ENCODE assay signal across 8 cellular contexts in the genomic region with DNA sequence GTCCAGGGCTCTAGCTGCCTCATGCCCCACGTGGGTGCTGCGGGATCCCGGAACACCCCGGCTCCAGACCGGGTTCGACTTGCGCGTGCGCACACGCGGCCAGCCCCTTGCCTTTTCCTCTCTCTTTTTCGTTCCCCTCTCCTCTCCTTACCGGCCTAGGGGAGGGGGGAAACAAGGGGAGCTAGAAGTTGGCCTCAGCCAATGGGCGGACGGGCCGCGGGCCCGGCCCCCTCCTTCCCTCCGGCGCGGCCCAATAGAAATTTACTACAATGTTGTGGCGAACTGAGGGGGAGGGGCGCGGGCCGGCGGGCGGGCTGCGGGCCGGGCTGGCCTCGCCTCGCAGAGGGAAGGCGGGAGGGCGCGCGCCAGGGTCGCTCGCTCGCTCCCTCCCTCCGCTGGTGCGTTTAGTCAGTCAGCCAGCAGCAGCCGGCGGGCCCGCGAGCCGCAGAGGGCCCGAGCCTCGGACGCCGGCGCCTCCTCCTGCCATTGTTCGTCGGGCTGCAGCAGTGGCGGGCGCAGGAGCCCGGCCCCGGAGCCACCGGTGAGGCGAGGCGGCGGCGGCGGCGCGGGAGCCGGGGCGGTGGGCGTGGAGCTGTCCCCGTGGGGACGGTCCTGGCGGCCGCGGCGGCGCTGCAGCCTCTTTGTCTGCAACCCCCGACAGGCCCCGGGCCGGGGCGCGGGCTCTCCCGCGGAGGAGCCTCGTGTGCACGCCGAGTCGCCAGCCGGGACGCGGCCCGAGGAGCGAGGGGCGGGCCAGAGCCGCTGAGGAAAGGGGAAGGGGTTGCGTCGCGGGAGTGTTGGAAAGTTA. TPM values are rescaled to one million over a fixed set of nuclear protein-coding genes. Genes with fewer than 3 reads are reported as not detected.
A peak's percentile ranks its signal among the peaks of the same experiment; 100 is the strongest.
DNase-seq lines count a peak whose midpoint lies in the region; ATAC-seq and TF ChIP-seq lines count a peak whose summit lies in the region.

A gene (plus strand): TSS at position 342 of the 808 bp plus-strand sequence. CDS start 72,869 bp downstream, outside the sequence.

- no peaks in the 10 kb centered on the region for H3K36me3 ChIP-seq in BE2C
- H3K36me3 ChIP-seq in liver (ENCODE audit: control insufficient read depth in 4 of 4, insufficient read depth in 3 of 4, low read depth in 1 of 4, low read length in 3 of 4), result no peaks in the 10 kb centered on the region

- no peak for TF ChIP-seq CTCF in BE2C (IDR thresholded peaks at IDR 0.05; ENCODE audit: low read depth, low read length)
- TF ChIP-seq CTCF in liver (IDR thresholded peaks at IDR 0.05; ENCODE audit: low read depth, low read length, missing input control), result no peak

- peak within 1 kb of the TSS in 1 of 2 donors; percentile 58 for H3K9ac ChIP-seq in liver (ENCODE audit: low read depth in 1 of 2, low read length in 2 of 2)

- no peaks in the 10 kb centered on the region for H3K27me3 ChIP-seq in BE2C
- no peaks in the 10 kb centered on the region for H3K27me3 ChIP-seq in liver (ENCODE audit: control insufficient read depth in 4 of 4, insufficient read depth in 4 of 4, low read length in 3 of 4)

- H3K4me3 ChIP-seq in BE2C (ENCODE audit: low read depth, low read length) (peak within 1 kb of the TSS; percentile 71), liver (ENCODE audit: low read depth in 1 of 3, low read length in 3 of 3) (peak within 1 kb of the TSS; percentile 27 to 74 (median 59))

- no peaks in the 10 kb centered on the region for H3K9me3 ChIP-seq in BE2C
- H3K9me3 ChIP-seq in liver (ENCODE audit: control insufficient read depth in 4 of 4, low read length in 3 of 4), result no peaks in the 10 kb centered on the region

- peak; percentile 23 for TF ChIP-seq RAD21 in liver (IDR thresholded peaks at IDR 0.05)

- peaks cover 5% of the 10 kb centered on the region; the same call in 1 of the 2 replicates for H3K4me1 ChIP-seq in BE2C
- peaks cover 3 to 21% (median 14%) of the 10 kb centered on the region in 4 donors for H3K4me1 ChIP-seq in liver (ENCODE audit: control insufficient read depth in 4 of 4, insufficient read depth in 4 of 4, low read length in 3 of 4)

- DNase-seq in BE2C (peak; percentile 95), NCI-H748 (lab: John Stamatoyannopoulos, UW; ENCODE audit: unreplicated experiment) (peak; percentile 96), dermis blood vessel endothelial cell (peak; percentile 90)
- peak; percentile 73 to 83 for DNase-seq in activated CD4-positive, alpha-beta T cell treated with anti-CD3 and anti-CD28 coated beads, Interleukin-2, amount 50 U/mL, for 24 hours (ENCODE audit: low read depth in 1 of 2, low spot score in 1 of 2)
- DNase-seq in stimulated activated CD4-positive, alpha-beta T cell treated with anti-CD3 and anti-CD28 coated beads, Interleukin-2, amount 100 ng/mL, for 48 hours, result peak; percentile 85 to 88

- H3K27ac ChIP-seq in liver (ENCODE audit: low read depth in 1 of 2, low read length in 2 of 2), result peak within 1 kb of the TSS; percentile 9 to 36

- ATAC-seq in GM19372 (IDR thresholded peaks at IDR 0.05; ENCODE audit: low read depth, unreplicated experiment), result peak; percentile 85
- peak; percentile 34 for ATAC-seq in HG03558 (IDR thresholded peaks at IDR 0.05; ENCODE audit: extremely low read depth, unreplicated experiment)

- under 1% methylated on average over 95 of the region's 95 CpGs for WGBS in liver

TF ChIP-seq in liver, 16 proteins besides CTCF, POLR2A, EP300 and RAD21:
- no peak for TF ChIP-seq NR2F2 (IDR thresholded peaks at IDR 0.05)
- TF ChIP-seq SP1 (IDR thresholded peaks at IDR 0.05), result peak; percentile 34

RNA-seq across cellular contexts. Expression of the gene that starts here (rescaled TPM):
- 24.5 TPM for polyA plus RNA-seq in BE2C (2012; ENCODE audit: insufficient read depth, insufficient read length, low read depth)
- 36.2 and 41.2 TPM in 2 replicates for total RNA-seq in dermis blood vessel endothelial cell
- total RNA-seq in liver, result 100 to 1,000 TPM in 1 of 2 donors, 10 to 100 TPM in 1; 61.1 to 189 TPM
- polyA plus RNA-seq in liver, result 10 to 100 TPM; 10.7 to 15.1 TPM

Comparison
In these comparisons a context has a peak if more than half of its experiments do, and no peak if none do; other contexts are left out.
1. Peak in every context shown above with its lines: DNase-seq, ATAC-seq, H3K4me3 ChIP-seq and H3K27ac ChIP-seq.